Comparison of ENCODE assay signal across 1 cellular context in the genomic region with DNA sequence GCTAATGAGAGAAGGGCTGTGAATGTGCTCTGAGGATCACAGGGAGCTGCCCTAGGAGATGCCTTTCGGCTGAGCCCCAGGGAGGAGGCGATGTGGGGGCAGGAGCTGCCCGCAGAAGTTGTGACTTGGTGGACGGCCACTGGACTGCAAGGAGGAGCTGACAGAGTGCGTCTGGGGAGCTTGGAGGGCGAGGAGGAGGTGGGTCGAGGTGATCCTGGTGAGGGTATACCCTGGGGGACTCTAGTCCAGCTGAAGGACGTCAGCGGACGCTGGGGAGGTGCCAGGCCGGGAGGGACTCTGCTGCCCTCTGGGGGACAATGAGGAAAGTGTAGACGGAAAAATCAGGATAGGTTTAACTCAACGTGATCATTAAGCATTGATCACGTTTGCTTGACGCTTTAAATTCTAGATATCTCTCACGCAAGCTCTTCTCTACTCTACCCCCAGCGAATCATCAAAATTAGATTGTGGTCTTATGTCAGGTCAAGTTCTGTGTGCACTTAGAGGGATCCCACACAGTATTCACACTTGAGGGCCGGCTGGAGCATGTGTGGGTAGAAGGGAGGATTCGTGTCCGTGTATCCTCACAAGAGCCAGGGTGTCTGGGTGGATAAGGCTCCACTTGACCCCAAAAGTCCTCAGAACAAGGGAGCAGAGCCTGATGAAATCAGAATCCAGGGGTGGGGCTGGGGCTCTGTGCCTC.
TF ChIP-seq lines count a peak whose summit lies in the region.

No MANE protein-coding gene starts in this region.

TF ChIP-seq in H1, 55 proteins besides CTCF, POLR2A, EP300 and RAD21:
- TF ChIP-seq CEBPB (IDR thresholded peaks at IDR 0.05; ENCODE audit: low read depth, low read length) (no peak), KDM5A (IDR thresholded peaks at IDR 0.05; ENCODE audit: low read length) (no peak), JUN (IDR thresholded peaks at IDR 0.05; ENCODE audit: low read depth, low read length) (no peak), TCF12 (IDR thresholded peaks at IDR 0.05; ENCODE audit: low read depth, low read length) (no peak), NRF1 (IDR thresholded peaks at IDR 0.05; ENCODE audit: low read depth, low read length) (no peak), CHD2 (IDR thresholded peaks at IDR 0.05; ENCODE audit: low read length) (no peak), MAX (IDR thresholded peaks at IDR 0.05) (no peak), BACH1 (IDR thresholded peaks at IDR 0.05; ENCODE audit: low read length) (no peak), RXRA (IDR thresholded peaks at IDR 0.05; ENCODE audit: insufficient read depth, low read depth, low read length) (no peak), HDAC6 (IDR thresholded peaks at IDR 0.05; ENCODE audit: low read depth, low read length) (no peak), GTF2F1 (IDR thresholded peaks at IDR 0.05; ENCODE audit: borderline replicate concordance, low read depth, low read length) (no peak), EZH2 (IDR thresholded peaks at IDR 0.05; ENCODE audit: low read depth, low read length, severe bottlenecking) (no peak), CBX8 (IDR thresholded peaks at IDR 0.05; ENCODE audit: borderline replicate concordance, low read depth, low read length) (no peak)
TF ChIP-seq in H1: peak in this region for 0.
